8 cellular contexts compared by ENCODE assay signal in the genomic region with DNA sequence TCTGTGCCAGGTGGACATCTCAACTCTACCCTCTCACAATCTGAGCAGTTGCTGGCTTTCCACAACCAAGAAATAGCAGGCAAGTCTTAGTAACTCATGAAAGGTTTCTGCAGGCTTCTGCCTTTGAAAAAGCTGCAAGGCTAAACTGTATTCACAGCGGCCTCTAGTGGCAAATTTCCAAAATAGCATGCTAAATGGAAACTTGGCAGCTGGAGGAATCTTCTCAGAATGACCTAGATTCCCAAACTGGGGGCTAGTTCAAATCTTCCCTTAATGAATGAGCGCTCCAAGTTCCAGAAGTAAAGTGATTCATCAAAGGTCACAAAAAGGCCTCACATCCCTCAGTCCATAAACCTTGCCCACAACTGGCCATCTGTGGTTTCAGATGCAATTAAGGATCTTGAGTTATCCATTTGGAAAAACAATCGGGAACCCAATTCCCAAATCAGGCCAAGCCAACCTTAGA. TPM values are rescaled to one million over a fixed set of nuclear protein-coding genes. Genes with fewer than 3 reads are reported as not detected.
DNase-seq lines count a peak whose midpoint lies in the region; ATAC-seq and FAIRE-seq lines count a peak whose summit lies in the region.

No MANE protein-coding gene starts in this region.

- H3K36me3 Mint-ChIP-seq in activated T-helper 2 cell treated with anti-CD3 and anti-CD28 coated beads, Interferon-gamma antibody, Interleukin-2, Interleukin-4, amounts not matched to agents 10 μg/mL and 5 μg/mL and 100 μg/mL, durations not matched to agents 14 hours and 24 hours and 36 hours (ENCODE audit: low read depth), result peaks cover 46% of the 10 kb centered on the region

- in situ Hi-C loops in ACHN (cut with HindIII; ENCODE audit: low pct_ligation_motif_present, low pct_unique_long_range_greater_than_20kb, low sequenced_read_pairs), result no loop called here

- ATAC-seq in esophagus mucosa, result peak; percentile 15
- ATAC-seq in HG03565 (IDR thresholded peaks at IDR 0.05; ENCODE audit: unreplicated experiment), result no peak

- H3K27ac Mint-ChIP-seq in activated T-helper 2 cell treated with anti-CD3 and anti-CD28 coated beads, Interferon-gamma antibody, Interleukin-2, Interleukin-4, amounts not matched to agents 10 μg/mL and 5 μg/mL and 100 μg/mL, durations not matched to agents 14 hours and 24 hours and 36 hours, result no peak overlapping the region

- H3K9me3 Mint-ChIP-seq in activated T-helper 2 cell treated with anti-CD3 and anti-CD28 coated beads, Interferon-gamma antibody, Interleukin-2, Interleukin-4, amounts not matched to agents 10 μg/mL and 5 μg/mL and 100 μg/mL, durations not matched to agents 14 hours and 24 hours and 36 hours, result no peaks in the 10 kb centered on the region

- no peaks in the 10 kb centered on the region for H3K27me3 Mint-ChIP-seq in activated T-helper 2 cell treated with anti-CD3 and anti-CD28 coated beads, Interferon-gamma antibody, Interleukin-2, Interleukin-4, amounts not matched to agents 10 μg/mL and 5 μg/mL and 100 μg/mL, durations not matched to agents 14 hours and 24 hours and 36 hours (ENCODE audit: low read depth)

- H3K4me1 Mint-ChIP-seq in activated T-helper 2 cell treated with anti-CD3 and anti-CD28 coated beads, Interferon-gamma antibody, Interleukin-2, Interleukin-4, amounts not matched to agents 10 μg/mL and 5 μg/mL and 100 μg/mL, durations not matched to agents 14 hours and 24 hours and 36 hours (ENCODE audit: low read depth), result peaks cover 4% of the 10 kb centered on the region

- intact Hi-C loops in activated T-helper 2 cell treated with anti-CD3 and anti-CD28 coated beads, Interferon-gamma antibody, Interleukin-2, Interleukin-4, amounts not matched to agents 10 μg/mL and 5 μg/mL and 100 μg/mL, durations not matched to agents 14 hours and 24 hours and 36 hours (cut with micrococcal nuclease), result loop anchor here (1.0 kb wide), 1 partner anchor 85 kb away; no protein-coding TSS in a partner anchor

- peak; percentile 54 for DNase-seq in ACHN
- DNase-seq in NCI-H146 treated with DMSO at 0.1 percent for 48 hours (lab: John Stamatoyannopoulos, UW; ENCODE audit: unreplicated experiment), result peak; percentile 31
- DNase-seq in T1000 (lab: John Stamatoyannopoulos, UW), result peak; percentile 42
- peak; percentile 80 for DNase-seq in myocyte (ENCODE audit: low read depth)
- no peak for DNase-seq in activated T-helper 2 cell treated with anti-CD3 and anti-CD28 coated beads, Interferon-gamma antibody, Interleukin-2, Interleukin-4, amounts not matched to agents 10 μg/mL and 5 μg/mL and 100 μg/mL, durations not matched to agents 14 hours and 24 hours and 36 hours (ENCODE audit: low spot score)

- peak; percentile 78 for FAIRE-seq in G401.6 (lab: Jason Lieb, UNC)

- H3K4me3 Mint-ChIP-seq in activated T-helper 2 cell treated with anti-CD3 and anti-CD28 coated beads, Interferon-gamma antibody, Interleukin-2, Interleukin-4, amounts not matched to agents 10 μg/mL and 5 μg/mL and 100 μg/mL, durations not matched to agents 14 hours and 24 hours and 36 hours (ENCODE audit: low read depth), result no peak overlapping the region

RNA-seq across cellular contexts. Expression of a gene that starts 11.9 kb away (rescaled TPM):
- total RNA-seq in esophagus mucosa (1.00 TPM), myocyte (0.13 and 1.2 TPM in 2 replicates)
- polyA plus RNA-seq in myocyte (2012), result 0.15 TPM
- total RNA-seq in activated T-helper 2 cell treated with anti-CD3 and anti-CD28 coated beads, Interferon-gamma antibody, Interleukin-2, Interleukin-4, amounts not matched to agents 10 μg/mL and 5 μg/mL and 100 μg/mL, durations not matched to agents 14 hours and 24 hours and 36 hours, result 2.0 and 2.1 TPM in 2 replicates

RNA-seq across cellular contexts. Expression of a gene that starts 23.4 kb away (rescaled TPM):
- total RNA-seq in esophagus mucosa (25.5 TPM), myocyte (28.4 and 31.3 TPM in 2 replicates)
- polyA plus RNA-seq in myocyte (2012), result 22.5 TPM
- 52.4 and 54.8 TPM in 2 replicates for total RNA-seq in activated T-helper 2 cell treated with anti-CD3 and anti-CD28 coated beads, Interferon-gamma antibody, Interleukin-2, Interleukin-4, amounts not matched to agents 10 μg/mL and 5 μg/mL and 100 μg/mL, durations not matched to agents 14 hours and 24 hours and 36 hours

RNA-seq across cellular contexts. Expression of a gene that starts 34.6 kb away (rescaled TPM):
- total RNA-seq in esophagus mucosa (33.6 TPM), myocyte (44.8 and 65.6 TPM in 2 replicates)
- polyA plus RNA-seq in myocyte (2012), result 50.8 TPM
- 28.4 and 29.9 TPM in 2 replicates for total RNA-seq in activated T-helper 2 cell treated with anti-CD3 and anti-CD28 coated beads, Interferon-gamma antibody, Interleukin-2, Interleukin-4, amounts not matched to agents 10 μg/mL and 5 μg/mL and 100 μg/mL, durations not matched to agents 14 hours and 24 hours and 36 hours
